ENCODE assay signal across 1 cellular context in the genomic region with DNA sequence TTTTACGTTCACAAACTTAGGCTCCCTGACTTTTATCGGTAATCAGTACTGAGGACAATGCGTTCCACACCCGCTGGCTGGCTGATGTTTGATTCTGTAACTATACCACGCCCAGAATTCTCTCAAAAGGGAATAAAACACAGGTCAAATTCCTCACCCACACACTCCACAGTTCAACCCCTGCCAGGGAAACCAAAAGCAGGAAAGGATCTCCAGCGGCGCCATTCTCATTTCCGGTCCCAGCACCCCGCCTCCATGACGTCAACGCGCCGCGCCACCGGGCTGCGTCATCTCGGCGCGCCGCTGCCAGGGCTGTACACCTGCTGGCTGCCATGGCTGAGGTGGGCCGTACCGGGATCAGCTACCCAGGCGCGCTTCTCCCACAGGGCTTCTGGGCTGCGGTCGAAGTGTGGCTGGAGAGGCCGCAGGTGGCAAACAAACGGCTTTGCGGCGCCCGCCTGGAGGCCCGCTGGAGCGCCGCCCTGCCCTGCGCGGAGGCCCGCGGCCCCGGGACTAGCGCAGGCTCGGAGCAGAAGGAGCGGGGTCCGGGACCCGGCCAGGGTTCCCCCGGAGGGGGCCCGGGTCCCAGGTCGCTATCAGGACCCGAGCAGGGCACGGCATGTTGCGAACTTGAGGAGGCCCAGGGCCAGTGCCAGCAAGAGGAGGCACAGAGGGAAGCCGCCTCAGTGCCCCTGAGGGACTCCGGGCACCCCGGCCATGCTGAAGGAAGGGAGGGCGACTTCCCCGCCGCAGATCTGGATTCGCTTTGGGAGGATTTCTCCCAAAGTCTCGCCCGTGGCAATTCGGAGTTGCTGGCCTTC.
A peak's percentile ranks its signal among the peaks of the same experiment; 100 is the strongest.
TF ChIP-seq lines count a peak whose summit lies in the region.

A gene (minus strand): TSS at position 233 of the 821 bp plus-strand sequence. CDS start 24,202 bp downstream, outside the sequence.
A gene with protein sequence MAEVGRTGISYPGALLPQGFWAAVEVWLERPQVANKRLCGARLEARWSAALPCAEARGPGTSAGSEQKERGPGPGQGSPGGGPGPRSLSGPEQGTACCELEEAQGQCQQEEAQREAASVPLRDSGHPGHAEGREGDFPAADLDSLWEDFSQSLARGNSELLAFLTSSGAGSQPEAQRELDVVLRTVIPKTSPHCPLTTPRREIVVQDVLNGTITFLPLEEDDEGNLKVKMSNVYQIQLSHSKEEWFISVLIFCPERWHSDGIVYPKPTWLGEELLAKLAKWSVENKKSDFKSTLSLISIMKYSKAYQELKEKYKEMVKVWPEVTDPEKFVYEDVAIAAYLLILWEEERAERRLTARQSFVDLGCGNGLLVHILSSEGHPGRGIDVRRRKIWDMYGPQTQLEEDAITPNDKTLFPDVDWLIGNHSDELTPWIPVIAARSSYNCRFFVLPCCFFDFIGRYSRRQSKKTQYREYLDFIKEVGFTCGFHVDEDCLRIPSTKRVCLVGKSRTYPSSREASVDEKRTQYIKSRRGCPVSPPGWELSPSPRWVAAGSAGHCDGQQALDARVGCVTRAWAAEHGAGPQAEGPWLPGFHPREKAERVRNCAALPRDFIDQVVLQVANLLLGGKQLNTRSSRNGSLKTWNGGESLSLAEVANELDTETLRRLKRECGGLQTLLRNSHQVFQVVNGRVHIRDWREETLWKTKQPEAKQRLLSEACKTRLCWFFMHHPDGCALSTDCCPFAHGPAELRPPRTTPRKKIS (plus strand): TSS at position 287 of the 821 bp plus-strand sequence. CDS start 46 bp downstream, at position 333.

TF ChIP-seq in HepG2, 621 proteins besides CTCF, POLR2A, EP300 and RAD21 (continued from another document and continues in another):
- TF ChIP-seq, protein P1, sequence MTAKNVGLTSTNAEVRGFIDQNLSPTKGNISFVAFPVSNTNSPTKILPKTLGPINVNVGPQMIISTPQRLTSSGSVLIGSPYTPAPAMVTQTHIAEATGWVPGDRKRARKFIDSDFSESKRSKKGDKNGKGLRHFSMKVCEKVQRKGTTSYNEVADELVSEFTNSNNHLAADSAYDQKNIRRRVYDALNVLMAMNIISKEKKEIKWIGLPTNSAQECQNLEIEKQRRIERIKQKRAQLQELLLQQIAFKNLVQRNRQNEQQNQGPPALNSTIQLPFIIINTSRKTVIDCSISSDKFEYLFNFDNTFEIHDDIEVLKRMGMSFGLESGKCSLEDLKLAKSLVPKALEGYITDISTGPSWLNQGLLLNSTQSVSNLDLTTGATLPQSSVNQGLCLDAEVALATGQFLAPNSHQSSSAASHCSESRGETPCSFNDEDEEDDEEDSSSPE (CRISPR knock-in tag; IDR thresholded peaks at IDR 0.05) = peak; percentile 64
- TF ChIP-seq, protein P2, sequence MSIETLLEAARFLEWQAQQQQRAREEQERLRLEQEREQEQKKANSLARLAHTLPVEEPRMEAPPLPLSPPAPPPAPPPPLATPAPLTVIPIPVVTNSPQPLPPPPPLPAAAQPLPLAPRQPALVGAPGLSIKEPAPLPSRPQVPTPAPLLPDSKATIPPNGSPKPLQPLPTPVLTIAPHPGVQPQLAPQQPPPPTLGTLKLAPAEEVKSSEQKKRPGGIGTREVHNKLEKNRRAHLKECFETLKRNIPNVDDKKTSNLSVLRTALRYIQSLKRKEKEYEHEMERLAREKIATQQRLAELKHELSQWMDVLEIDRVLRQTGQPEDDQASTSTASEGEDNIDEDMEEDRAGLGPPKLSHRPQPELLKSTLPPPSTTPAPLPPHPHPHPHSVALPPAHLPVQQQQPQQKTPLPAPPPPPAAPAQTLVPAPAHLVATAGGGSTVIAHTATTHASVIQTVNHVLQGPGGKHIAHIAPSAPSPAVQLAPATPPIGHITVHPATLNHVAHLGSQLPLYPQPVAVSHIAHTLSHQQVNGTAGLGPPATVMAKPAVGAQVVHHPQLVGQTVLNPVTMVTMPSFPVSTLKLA (IDR thresholded peaks at IDR 0.05) = peak; percentile 43
- TF ChIP-seq ZSCAN21 (CRISPR knock-in tag; IDR thresholded peaks at IDR 0.05; ENCODE audit: borderline replicate concordance) (peak; percentile 50; the same call in 1 of the 2 replicates), XBP1 (CRISPR knock-in tag; IDR thresholded peaks at IDR 0.05) (no peak), ZNF549 (CRISPR knock-in tag; IDR thresholded peaks at IDR 0.05) (no peak), BCL6 (CRISPR knock-in tag; IDR thresholded peaks at IDR 0.05) (peak; percentile 31; the same call in 1 of the 2 replicates), SP1 (IDR thresholded peaks at IDR 0.05) (no peak), SP1 (CRISPR knock-in tag; IDR thresholded peaks at IDR 0.05) (peak; percentile 98), RXRA (CRISPR knock-in tag; IDR thresholded peaks at IDR 0.05) (peak; percentile 52; the same call in 1 of the 2 replicates), YEATS4 (CRISPR knock-in tag; IDR thresholded peaks at IDR 0.05; ENCODE audit: borderline replicate concordance) (peak; percentile 91), KAT8 (CRISPR knock-in tag; IDR thresholded peaks at IDR 0.05) (peak; percentile 99), KAT2B (IDR thresholded peaks at IDR 0.05; ENCODE audit: borderline replicate concordance, low read depth, low read length) (no peak), HDAC1 (CRISPR knock-in tag; IDR thresholded peaks at IDR 0.05) (peak; percentile 96), NPAS2 (CRISPR knock-in tag; IDR thresholded peaks at IDR 0.05; ENCODE audit: borderline replicate concordance) (no peak)
- TF ChIP-seq, protein P3, sequence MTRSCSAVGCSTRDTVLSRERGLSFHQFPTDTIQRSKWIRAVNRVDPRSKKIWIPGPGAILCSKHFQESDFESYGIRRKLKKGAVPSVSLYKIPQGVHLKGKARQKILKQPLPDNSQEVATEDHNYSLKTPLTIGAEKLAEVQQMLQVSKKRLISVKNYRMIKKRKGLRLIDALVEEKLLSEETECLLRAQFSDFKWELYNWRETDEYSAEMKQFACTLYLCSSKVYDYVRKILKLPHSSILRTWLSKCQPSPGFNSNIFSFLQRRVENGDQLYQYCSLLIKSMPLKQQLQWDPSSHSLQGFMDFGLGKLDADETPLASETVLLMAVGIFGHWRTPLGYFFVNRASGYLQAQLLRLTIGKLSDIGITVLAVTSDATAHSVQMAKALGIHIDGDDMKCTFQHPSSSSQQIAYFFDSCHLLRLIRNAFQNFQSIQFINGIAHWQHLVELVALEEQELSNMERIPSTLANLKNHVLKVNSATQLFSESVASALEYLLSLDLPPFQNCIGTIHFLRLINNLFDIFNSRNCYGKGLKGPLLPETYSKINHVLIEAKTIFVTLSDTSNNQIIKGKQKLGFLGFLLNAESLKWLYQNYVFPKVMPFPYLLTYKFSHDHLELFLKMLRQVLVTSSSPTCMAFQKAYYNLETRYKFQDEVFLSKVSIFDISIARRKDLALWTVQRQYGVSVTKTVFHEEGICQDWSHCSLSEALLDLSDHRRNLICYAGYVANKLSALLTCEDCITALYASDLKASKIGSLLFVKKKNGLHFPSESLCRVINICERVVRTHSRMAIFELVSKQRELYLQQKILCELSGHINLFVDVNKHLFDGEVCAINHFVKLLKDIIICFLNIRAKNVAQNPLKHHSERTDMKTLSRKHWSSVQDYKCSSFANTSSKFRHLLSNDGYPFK (CRISPR knock-in tag; IDR thresholded peaks at IDR 0.05; ENCODE audit: borderline replicate concordance) = peak; percentile 93
- TF ChIP-seq, protein P4, sequence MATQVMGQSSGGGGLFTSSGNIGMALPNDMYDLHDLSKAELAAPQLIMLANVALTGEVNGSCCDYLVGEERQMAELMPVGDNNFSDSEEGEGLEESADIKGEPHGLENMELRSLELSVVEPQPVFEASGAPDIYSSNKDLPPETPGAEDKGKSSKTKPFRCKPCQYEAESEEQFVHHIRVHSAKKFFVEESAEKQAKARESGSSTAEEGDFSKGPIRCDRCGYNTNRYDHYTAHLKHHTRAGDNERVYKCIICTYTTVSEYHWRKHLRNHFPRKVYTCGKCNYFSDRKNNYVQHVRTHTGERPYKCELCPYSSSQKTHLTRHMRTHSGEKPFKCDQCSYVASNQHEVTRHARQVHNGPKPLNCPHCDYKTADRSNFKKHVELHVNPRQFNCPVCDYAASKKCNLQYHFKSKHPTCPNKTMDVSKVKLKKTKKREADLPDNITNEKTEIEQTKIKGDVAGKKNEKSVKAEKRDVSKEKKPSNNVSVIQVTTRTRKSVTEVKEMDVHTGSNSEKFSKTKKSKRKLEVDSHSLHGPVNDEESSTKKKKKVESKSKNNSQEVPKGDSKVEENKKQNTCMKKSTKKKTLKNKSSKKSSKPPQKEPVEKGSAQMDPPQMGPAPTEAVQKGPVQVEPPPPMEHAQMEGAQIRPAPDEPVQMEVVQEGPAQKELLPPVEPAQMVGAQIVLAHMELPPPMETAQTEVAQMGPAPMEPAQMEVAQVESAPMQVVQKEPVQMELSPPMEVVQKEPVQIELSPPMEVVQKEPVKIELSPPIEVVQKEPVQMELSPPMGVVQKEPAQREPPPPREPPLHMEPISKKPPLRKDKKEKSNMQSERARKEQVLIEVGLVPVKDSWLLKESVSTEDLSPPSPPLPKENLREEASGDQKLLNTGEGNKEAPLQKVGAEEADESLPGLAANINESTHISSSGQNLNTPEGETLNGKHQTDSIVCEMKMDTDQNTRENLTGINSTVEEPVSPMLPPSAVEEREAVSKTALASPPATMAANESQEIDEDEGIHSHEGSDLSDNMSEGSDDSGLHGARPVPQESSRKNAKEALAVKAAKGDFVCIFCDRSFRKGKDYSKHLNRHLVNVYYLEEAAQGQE (IDR thresholded peaks at IDR 0.05; ENCODE audit: borderline replicate concordance in 1 of 2, low read depth in 1 of 2, low read length in 2 of 2) = peak in 1 of 2 experiments; percentile 38; a peak in 1 of 4 replicates
- TF ChIP-seq, protein P5, sequence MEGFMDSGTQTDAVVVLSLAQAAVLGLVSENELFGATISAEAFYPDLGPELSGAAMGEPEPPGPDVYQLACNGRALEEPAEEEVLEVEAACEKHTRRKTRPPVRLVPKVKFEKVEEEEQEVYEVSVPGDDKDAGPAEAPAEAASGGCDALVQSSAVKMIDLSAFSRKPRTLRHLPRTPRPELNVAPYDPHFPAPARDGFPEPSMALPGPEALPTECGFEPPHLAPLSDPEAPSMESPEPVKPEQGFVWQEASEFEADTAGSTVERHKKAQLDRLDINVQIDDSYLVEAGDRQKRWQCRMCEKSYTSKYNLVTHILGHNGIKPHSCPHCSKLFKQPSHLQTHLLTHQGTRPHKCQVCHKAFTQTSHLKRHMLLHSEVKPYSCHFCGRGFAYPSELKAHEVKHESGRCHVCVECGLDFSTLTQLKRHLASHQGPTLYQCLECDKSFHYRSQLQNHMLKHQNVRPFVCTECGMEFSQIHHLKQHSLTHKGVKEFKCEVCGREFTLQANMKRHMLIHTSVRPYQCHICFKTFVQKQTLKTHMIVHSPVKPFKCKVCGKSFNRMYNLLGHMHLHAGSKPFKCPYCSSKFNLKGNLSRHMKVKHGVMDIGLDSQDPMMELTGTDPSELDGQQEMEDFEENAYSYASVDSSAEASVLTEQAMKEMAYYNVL (CRISPR knock-in tag; IDR thresholded peaks at IDR 0.05; ENCODE audit: borderline replicate concordance) = peak; percentile 61; the same call in 1 of the 2 replicates
- TF ChIP-seq, protein P6, sequence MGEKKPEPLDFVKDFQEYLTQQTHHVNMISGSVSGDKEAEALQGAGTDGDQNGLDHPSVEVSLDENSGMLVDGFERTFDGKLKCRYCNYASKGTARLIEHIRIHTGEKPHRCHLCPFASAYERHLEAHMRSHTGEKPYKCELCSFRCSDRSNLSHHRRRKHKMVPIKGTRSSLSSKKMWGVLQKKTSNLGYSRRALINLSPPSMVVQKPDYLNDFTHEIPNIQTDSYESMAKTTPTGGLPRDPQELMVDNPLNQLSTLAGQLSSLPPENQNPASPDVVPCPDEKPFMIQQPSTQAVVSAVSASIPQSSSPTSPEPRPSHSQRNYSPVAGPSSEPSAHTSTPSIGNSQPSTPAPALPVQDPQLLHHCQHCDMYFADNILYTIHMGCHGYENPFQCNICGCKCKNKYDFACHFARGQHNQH (CRISPR knock-in tag; IDR thresholded peaks at IDR 0.05) = peak; percentile 57; the same call in 1 of the 2 replicates
- TF ChIP-seq, protein P7, sequence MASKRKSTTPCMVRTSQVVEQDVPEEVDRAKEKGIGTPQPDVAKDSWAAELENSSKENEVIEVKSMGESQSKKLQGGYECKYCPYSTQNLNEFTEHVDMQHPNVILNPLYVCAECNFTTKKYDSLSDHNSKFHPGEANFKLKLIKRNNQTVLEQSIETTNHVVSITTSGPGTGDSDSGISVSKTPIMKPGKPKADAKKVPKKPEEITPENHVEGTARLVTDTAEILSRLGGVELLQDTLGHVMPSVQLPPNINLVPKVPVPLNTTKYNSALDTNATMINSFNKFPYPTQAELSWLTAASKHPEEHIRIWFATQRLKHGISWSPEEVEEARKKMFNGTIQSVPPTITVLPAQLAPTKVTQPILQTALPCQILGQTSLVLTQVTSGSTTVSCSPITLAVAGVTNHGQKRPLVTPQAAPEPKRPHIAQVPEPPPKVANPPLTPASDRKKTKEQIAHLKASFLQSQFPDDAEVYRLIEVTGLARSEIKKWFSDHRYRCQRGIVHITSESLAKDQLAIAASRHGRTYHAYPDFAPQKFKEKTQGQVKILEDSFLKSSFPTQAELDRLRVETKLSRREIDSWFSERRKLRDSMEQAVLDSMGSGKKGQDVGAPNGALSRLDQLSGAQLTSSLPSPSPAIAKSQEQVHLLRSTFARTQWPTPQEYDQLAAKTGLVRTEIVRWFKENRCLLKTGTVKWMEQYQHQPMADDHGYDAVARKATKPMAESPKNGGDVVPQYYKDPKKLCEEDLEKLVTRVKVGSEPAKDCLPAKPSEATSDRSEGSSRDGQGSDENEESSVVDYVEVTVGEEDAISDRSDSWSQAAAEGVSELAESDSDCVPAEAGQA (IDR thresholded peaks at IDR 0.05; ENCODE audit: low read depth) = peak; percentile 94
- TF ChIP-seq, protein P7 (CRISPR knock-in tag; IDR thresholded peaks at IDR 0.05; ENCODE audit: borderline replicate concordance) = no peak
- TF ChIP-seq, protein P8, sequence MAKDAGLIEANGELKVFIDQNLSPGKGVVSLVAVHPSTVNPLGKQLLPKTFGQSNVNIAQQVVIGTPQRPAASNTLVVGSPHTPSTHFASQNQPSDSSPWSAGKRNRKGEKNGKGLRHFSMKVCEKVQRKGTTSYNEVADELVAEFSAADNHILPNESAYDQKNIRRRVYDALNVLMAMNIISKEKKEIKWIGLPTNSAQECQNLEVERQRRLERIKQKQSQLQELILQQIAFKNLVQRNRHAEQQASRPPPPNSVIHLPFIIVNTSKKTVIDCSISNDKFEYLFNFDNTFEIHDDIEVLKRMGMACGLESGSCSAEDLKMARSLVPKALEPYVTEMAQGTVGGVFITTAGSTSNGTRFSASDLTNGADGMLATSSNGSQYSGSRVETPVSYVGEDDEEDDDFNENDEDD (CRISPR knock-in tag; IDR thresholded peaks at IDR 0.05; ENCODE audit: borderline replicate concordance) = peak; percentile 66; the same call in 1 of the 2 replicates
- TF ChIP-seq, protein P9, sequence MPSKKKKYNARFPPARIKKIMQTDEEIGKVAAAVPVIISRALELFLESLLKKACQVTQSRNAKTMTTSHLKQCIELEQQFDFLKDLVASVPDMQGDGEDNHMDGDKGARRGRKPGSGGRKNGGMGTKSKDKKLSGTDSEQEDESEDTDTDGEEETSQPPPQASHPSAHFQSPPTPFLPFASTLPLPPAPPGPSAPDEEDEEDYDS (CRISPR knock-in tag; IDR thresholded peaks at IDR 0.05) = peak; percentile 89
